Comparison of ENCODE assay signal across 9 cellular contexts in genomic region chr9:87527211-87527916, GRCh38.
"Had no signal": no experiment of that assay in that cellular context is flagged by ENCODE, and none has a peak within 500 bp of the region (broad histone marks: within the 10 kb centered on the region; RNA-seq: fewer than 3 reads in every experiment).

No MANE protein-coding gene starts in this region.

- ATAC-seq: activated T-helper 17 cell treated with anti-CD3 and anti-CD28 coated beads, Interleukin-2, amount 50 U/mL, for 72 hours; stimulated activated naive CD8-positive, alpha-beta T cell treated with anti-CD3 and anti-CD28 coated beads, Interleukin-15, Interleukin-2, amounts not matched to agents 100 U/mL and 50 U/mL, for 24 hours had no signal

- H3K4me1 Mint-ChIP-seq: activated T-helper 17 cell treated with anti-CD3 and anti-CD28 coated beads, Interleukin-2, amount 50 U/mL, for 72 hours had no signal

- H3K4me3 Mint-ChIP-seq: activated CD4-positive, alpha-beta memory T cell treated with anti-CD3 and anti-CD28 coated beads for 36 hours; activated naive CD4-positive, alpha-beta T cell treated with anti-CD3 and anti-CD28 coated beads for 36 hours; activated T-helper 17 cell treated with anti-CD3 and anti-CD28 coated beads, Interleukin-2, amount 50 U/mL, for 72 hours had no signal

- FAIRE-seq: astrocyte had no signal

- H3K27me3 Mint-ChIP-seq: activated T-helper 17 cell treated with anti-CD3 and anti-CD28 coated beads, Interleukin-2, amount 50 U/mL, for 72 hours; progenitor cell of endocrine pancreas had no signal

- DNase-seq: activated CD4-positive, alpha-beta memory T cell treated with anti-CD3 and anti-CD28 coated beads for 36 hours; activated CD8-positive, alpha-beta memory T cell treated with anti-CD3 and anti-CD28 coated beads, Interleukin-2, amount 50 U/mL, for 4 hours; activated naive CD4-positive, alpha-beta T cell treated with anti-CD3 and anti-CD28 coated beads for 36 hours; stimulated activated CD4-positive, alpha-beta T cell treated with anti-CD3 and anti-CD28 coated beads, Interleukin-12 subunit alpha, Interleukin-12 subunit beta, amount 100 ng/mL, for 4 hours; stimulated activated naive CD8-positive, alpha-beta T cell treated with anti-CD3 and anti-CD28 coated beads, Interleukin-15, Interleukin-2, amounts not matched to agents 100 U/mL and 50 U/mL, for 24 hours; T-helper 9 cell had no signal

- H3K36me3 Mint-ChIP-seq: activated CD4-positive, alpha-beta memory T cell treated with anti-CD3 and anti-CD28 coated beads for 36 hours had no signal

- H3K9me3 Mint-ChIP-seq: activated CD4-positive, alpha-beta memory T cell treated with anti-CD3 and anti-CD28 coated beads for 36 hours; activated naive CD4-positive, alpha-beta T cell treated with anti-CD3 and anti-CD28 coated beads for 36 hours; activated T-helper 17 cell treated with anti-CD3 and anti-CD28 coated beads, Interleukin-2, amount 50 U/mL, for 72 hours had no signal
